Comparison of ENCODE assay signal across 22 cellular contexts in genomic region chr6:87553159-87553765, GRCh38.
"Had no signal": no experiment of that assay in that cellular context is flagged by ENCODE, and none has a peak within 500 bp of the region (broad histone marks: within the 10 kb centered on the region; RNA-seq: fewer than 3 reads in every experiment).

No MANE protein-coding gene starts in this region.

- H3K27ac Mint-ChIP-seq: activated CD4-positive, alpha-beta memory T cell treated with anti-CD3 and anti-CD28 coated beads for 36 hours; activated naive CD4-positive, alpha-beta T cell treated with anti-CD3 and anti-CD28 coated beads, Interleukin-2, amount 10 ng/mL, durations not matched to agents 7 days and 5 days; stimulated activated naive CD8-positive, alpha-beta T cell treated with anti-CD3 and anti-CD28 coated beads, Interleukin-15, Interleukin-2, amounts not matched to agents 100 ng/mL and 50 ng/mL, for 24 hours had no signal

- H3K4me3 ChIP-seq: coronary artery, left lung, ovary, prostate gland, suprapubic skin, transverse colon, uterus had no signal

- H3K36me3 ChIP-seq: ovary, prostate gland, uterus had no signal

- FAIRE-seq: astrocyte had no signal

- H3K4me1 ChIP-seq: foreskin keratinocyte, left lung, prostate gland, suprapubic skin, transverse colon, uterus had no signal

- H3K27me3 Mint-ChIP-seq: activated CD4-positive, alpha-beta memory T cell treated with anti-CD3 and anti-CD28 coated beads for 36 hours; activated naive CD4-positive, alpha-beta T cell treated with anti-CD3 and anti-CD28 coated beads, Interleukin-2, amount 10 ng/mL, durations not matched to agents 7 days and 5 days; central memory CD8-positive, alpha-beta T cell; stimulated activated naive CD8-positive, alpha-beta T cell treated with anti-CD3 and anti-CD28 coated beads, Interleukin-15, Interleukin-2, amounts not matched to agents 100 ng/mL and 50 ng/mL, for 24 hours had no signal

- H3K9me3 ChIP-seq: left lung, neutrophil, ovary, prostate gland, suprapubic skin, transverse colon, uterus had no signal

- ATAC-seq: foreskin keratinocyte, left lung, natural killer cell had no signal

- DNase-seq: activated CD4-positive, alpha-beta memory T cell treated with anti-CD3 and anti-CD28 coated beads for 36 hours; activated CD4-positive, alpha-beta T cell treated with anti-CD3 and anti-CD28 coated beads for 4 hours; activated CD4-positive, CD25-positive, alpha-beta regulatory T cell; activated effector memory CD4-positive, alpha-beta T cell treated with anti-CD3 and anti-CD28 coated beads, Interleukin-2, amount 50 U/mL, for 16 hours; activated naive CD4-positive, alpha-beta T cell treated with anti-CD3 and anti-CD28 coated beads, Interleukin-2, amount 10 ng/mL, durations not matched to agents 7 days and 5 days; foreskin keratinocyte; left lung; midbrain; natural killer cell; ovary; stimulated activated CD4-positive, alpha-beta T cell treated with anti-CD3 and anti-CD28 coated beads, Interleukin-4, amount 100 ng/mL, for 4 hours; T1000; transverse colon; uterus had no signal

- H3K9me3 Mint-ChIP-seq: activated CD4-positive, alpha-beta memory T cell treated with anti-CD3 and anti-CD28 coated beads for 36 hours; activated naive CD4-positive, alpha-beta T cell treated with anti-CD3 and anti-CD28 coated beads, Interleukin-2, amount 10 ng/mL, durations not matched to agents 7 days and 5 days; central memory CD8-positive, alpha-beta T cell; natural killer cell; stimulated activated naive CD8-positive, alpha-beta T cell treated with anti-CD3 and anti-CD28 coated beads, Interleukin-15, Interleukin-2, amounts not matched to agents 100 ng/mL and 50 ng/mL, for 24 hours had no signal

- H3K4me3 Mint-ChIP-seq: activated CD4-positive, alpha-beta memory T cell treated with anti-CD3 and anti-CD28 coated beads for 36 hours; activated naive CD4-positive, alpha-beta T cell treated with anti-CD3 and anti-CD28 coated beads, Interleukin-2, amount 10 ng/mL, durations not matched to agents 7 days and 5 days; central memory CD8-positive, alpha-beta T cell; natural killer cell; stimulated activated naive CD8-positive, alpha-beta T cell treated with anti-CD3 and anti-CD28 coated beads, Interleukin-15, Interleukin-2, amounts not matched to agents 100 ng/mL and 50 ng/mL, for 24 hours had no signal

- H3K27me3 ChIP-seq: foreskin keratinocyte, left lung, neutrophil, ovary, suprapubic skin, transverse colon, uterus had no signal

- H3K27ac ChIP-seq: coronary artery, epithelial cell of prostate, foreskin keratinocyte, left lung, neutrophil, ovary, prostate gland, suprapubic skin, transverse colon, uterus had no signal

- H3K4me1 Mint-ChIP-seq: activated naive CD4-positive, alpha-beta T cell treated with anti-CD3 and anti-CD28 coated beads, Interleukin-2, amount 10 ng/mL, durations not matched to agents 7 days and 5 days had no signal
